In the genomic region with DNA sequence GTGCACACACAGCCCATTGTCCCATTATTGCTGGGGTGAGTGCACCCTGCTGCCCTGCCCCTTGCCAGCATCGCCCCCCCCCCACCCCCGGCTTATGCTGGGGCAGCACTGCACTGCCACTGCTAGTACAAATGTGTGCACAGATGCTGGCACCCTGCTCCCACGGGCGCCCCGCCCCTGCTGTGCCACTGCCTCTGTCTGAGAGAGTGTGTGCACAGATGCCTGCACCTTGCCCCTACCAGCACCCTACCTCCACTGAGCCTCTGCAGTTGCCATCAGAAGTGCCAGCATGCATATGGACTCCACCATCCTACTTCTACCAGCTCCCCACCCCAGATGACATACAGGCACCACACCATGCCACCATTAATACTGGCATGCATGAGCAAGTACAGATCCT, we compare ENCODE assay signal across 21 cellular contexts.
"Had no signal": no experiment of that assay in that cellular context is flagged by ENCODE, and none has a peak within 500 bp of the region (broad histone marks: within the 10 kb centered on the region; RNA-seq: fewer than 3 reads in every experiment).

No MANE protein-coding gene starts in this region.

- H3K79me2 ChIP-seq: parathyroid adenoma had no signal

- H3K9me3 Mint-ChIP-seq: neural progenitor cell had no signal

- ATAC-seq: natural killer cell treated with Interleukin-12 subunit alpha and Interleukin-12 subunit beta and Interleukin-15 and Interleukin-18, amount 100 ng/mL, for 72 hours; psoas muscle had no signal

- H3K27me3 ChIP-seq: dorsolateral prefrontal cortex, left lung, neural progenitor cell, tibial artery, upper lobe of left lung, vagina had no signal

- FAIRE-seq: frontal cortex had no signal

- H3K27me3 Mint-ChIP-seq: natural killer cell treated with Interleukin-12 subunit alpha and Interleukin-12 subunit beta and Interleukin-15 and Interleukin-18, amount 100 ng/mL, for 72 hours had no signal

- H3K4me1 Mint-ChIP-seq: neural progenitor cell had no signal

- H3K36me3 ChIP-seq: left lung, neural progenitor cell, tibial artery, upper lobe of left lung, vagina had no signal

- DNase-seq: cortex of kidney; dorsolateral prefrontal cortex; effector CD8-positive, alpha-beta T cell; glutamatergic neuron; islet precursor cell; mesenchymal stem cell; occipital lobe; psoas muscle; retina; stimulated activated CD4-positive, alpha-beta T cell treated with anti-CD3 and anti-CD28 coated beads, Interleukin-2, amount 100 ng/mL, for 24 hours; stimulated activated CD4-positive, alpha-beta T cell treated with anti-CD3 and anti-CD28 coated beads, Interleukin-4, amount 100 ng/mL, for 4 hours; stimulated activated naive CD4-positive, alpha-beta T cell treated with Interleukin-2 at 50 U/mL for 16 hours; tibial artery had no signal

- H3K4me3 ChIP-seq: dorsolateral prefrontal cortex, left lung, lung, neural progenitor cell, psoas muscle, tibial artery, upper lobe of left lung, vagina had no signal

- H3K27ac Mint-ChIP-seq: natural killer cell treated with Interleukin-12 subunit alpha and Interleukin-12 subunit beta and Interleukin-15 and Interleukin-18, amount 100 ng/mL, for 72 hours; neural progenitor cell had no signal

- H3K4me3 Mint-ChIP-seq: natural killer cell treated with Interleukin-12 subunit alpha and Interleukin-12 subunit beta and Interleukin-15 and Interleukin-18, amount 100 ng/mL, for 72 hours; neural progenitor cell had no signal

- H2AFZ ChIP-seq: neural progenitor cell, parathyroid adenoma had no signal

- H3K9ac ChIP-seq: neural progenitor cell, parathyroid adenoma had no signal

- H3K4me1 ChIP-seq: left lung, neural progenitor cell, parathyroid adenoma, psoas muscle, tibial artery, upper lobe of left lung, vagina had no signal

- H3K4me2 ChIP-seq: neural progenitor cell had no signal

- H3K9me3 ChIP-seq: psoas muscle, tibial artery, vagina had no signal

- H3K36me3 Mint-ChIP-seq: neural progenitor cell had no signal

- H3K27ac ChIP-seq: dorsolateral prefrontal cortex, left lung, neural progenitor cell, parathyroid adenoma, psoas muscle, tibial artery, upper lobe of left lung, vagina had no signal
